Comparison of ENCODE assay signal across 8 cellular contexts in the genomic region with DNA sequence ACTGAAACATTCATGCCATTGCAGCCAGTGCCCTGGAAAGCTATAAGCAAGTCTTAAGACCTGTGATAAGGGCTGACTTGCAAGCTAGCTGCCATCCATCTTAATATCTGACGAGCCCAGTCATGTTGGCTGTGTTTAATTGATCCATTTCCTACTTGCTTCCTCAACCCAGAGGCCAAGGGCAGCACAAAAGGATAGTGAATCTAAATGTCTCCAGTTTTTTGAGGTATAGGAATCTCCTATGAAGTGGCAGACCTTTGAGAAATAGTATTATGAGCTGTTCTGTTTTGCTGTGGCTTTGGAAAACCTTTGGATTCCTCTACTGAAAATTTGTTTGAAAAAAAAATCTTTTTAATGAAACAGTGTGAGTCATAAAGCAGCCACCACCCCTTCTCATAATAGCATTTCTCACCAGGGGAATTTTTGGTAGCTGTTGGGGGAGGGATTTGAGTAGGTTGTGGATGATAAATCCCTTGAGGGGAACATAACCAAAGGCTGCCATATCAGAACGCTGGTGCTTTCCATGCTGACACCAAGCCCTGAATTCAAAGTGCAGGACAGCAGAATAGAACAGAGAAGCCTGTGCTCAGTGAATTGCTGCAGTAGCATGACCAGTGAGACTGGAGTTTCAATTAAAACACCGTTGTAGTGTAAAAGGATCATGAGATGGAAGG.
DNase-seq lines count a peak whose midpoint lies in the region; ATAC-seq and TF ChIP-seq lines count a peak whose summit lies in the region.

No MANE protein-coding gene starts in this region.

- TF ChIP-seq CTCF in retinal pigment epithelial cell (conservative IDR thresholded peaks at IDR 0.05; ENCODE audit: low read depth, low read length): no peak

- DNase-seq in COLO829 (ENCODE audit: low spot score) (peak; percentile 67), fibroblast of peridontal ligament (ENCODE audit: extremely low read depth) (peak; percentile 89), retinal pigment epithelial cell (ENCODE audit: low read depth) (peak; percentile 59), NCI-H510A treated with DMSO at 0.1 percent for 48 hours (lab: John Stamatoyannopoulos, UW) (no peak), NCI-H526 (lab: John Stamatoyannopoulos, UW) (no peak)
- peak; percentile 35 for DNase-seq in activated CD8-positive, alpha-beta memory T cell treated with anti-CD3 and anti-CD28 coated beads, Interleukin-2, amount 50 U/mL, for 24 hours (ENCODE audit: extremely low read depth)

- H3K4me3 ChIP-seq in retinal pigment epithelial cell (ENCODE audit: low read length): no peak overlapping the region

- peak; percentile 35 for ATAC-seq in GM19468 (IDR thresholded peaks at IDR 0.05; ENCODE audit: extremely low read depth, unreplicated experiment)
- ATAC-seq in HG03571 (IDR thresholded peaks at IDR 0.05; ENCODE audit: unreplicated experiment): peak; percentile 61

Comparison
In these comparisons a context has a peak if more than half of its experiments do, and no peak if none do; other contexts are left out.
1. DNase-seq: peak in COLO829 (single experiment), activated CD8-positive, alpha-beta memory T cell treated with anti-CD3 and anti-CD28 coated beads, Interleukin-2, amount 50 U/mL, for 24 hours (single experiment), fibroblast of peridontal ligament (single experiment) and retinal pigment epithelial cell (single experiment); none in NCI-H510A treated with DMSO at 0.1 percent for 48 hours (single experiment) and NCI-H526 (0 of 2).